1 cellular context compared by ENCODE assay signal in the genomic region with DNA sequence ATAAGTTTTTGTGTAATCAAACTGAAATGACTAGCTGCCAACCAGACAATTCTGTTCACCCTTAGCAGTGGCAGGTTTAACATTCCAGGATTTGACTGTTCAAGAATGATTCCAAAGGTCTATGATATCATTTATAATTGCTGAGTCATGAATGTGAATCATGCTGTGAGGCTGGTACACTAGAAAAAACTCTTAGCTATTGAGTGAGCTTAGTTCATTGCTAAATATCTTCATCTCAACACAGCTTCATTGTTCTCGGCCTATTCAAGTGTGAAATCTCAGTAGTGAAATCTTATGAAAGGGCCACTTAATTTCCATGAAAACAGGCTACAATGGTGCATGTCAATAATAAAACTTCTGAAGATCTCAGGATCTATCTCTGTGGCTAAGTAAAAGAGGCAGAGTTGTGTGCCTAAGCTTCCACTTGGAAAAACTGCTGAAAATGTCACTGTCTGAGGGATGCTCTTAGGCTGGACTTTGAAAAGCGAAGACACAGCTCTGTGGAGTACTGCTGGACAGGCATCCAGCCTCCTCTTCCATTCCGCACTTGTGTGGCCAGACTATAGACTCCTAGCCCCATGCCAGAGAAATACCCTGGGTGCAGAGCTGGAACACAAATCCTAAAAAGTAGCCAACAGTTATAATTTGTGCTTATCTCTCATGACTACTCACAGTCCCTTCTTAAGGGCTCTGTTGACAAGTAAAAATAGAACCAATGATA.
TF ChIP-seq lines count a peak whose summit lies in the region.

No MANE protein-coding gene starts in this region.

TF ChIP-seq in H1, 55 proteins besides CTCF, POLR2A, EP300 and RAD21:
- TF ChIP-seq MAFK (IDR thresholded peaks at IDR 0.05; ENCODE audit: low read depth, low read length) (peak; percentile 47; the same call in 1 of the 2 replicates), NANOG (IDR thresholded peaks at IDR 0.05; ENCODE audit: insufficient read depth, low read depth, low read length, poor library complexity, severe bottlenecking) (no peak), GTF2F1 (IDR thresholded peaks at IDR 0.05; ENCODE audit: borderline replicate concordance, low read depth, low read length) (no peak), CREB1 (IDR thresholded peaks at IDR 0.05) (no peak), ASH2L (IDR thresholded peaks at IDR 0.05; ENCODE audit: low read length) (no peak), HDAC6 (IDR thresholded peaks at IDR 0.05; ENCODE audit: low read depth, low read length) (no peak), BACH1 (IDR thresholded peaks at IDR 0.05; ENCODE audit: low read length) (peak; percentile 83)
- TF ChIP-seq, protein P1, sequence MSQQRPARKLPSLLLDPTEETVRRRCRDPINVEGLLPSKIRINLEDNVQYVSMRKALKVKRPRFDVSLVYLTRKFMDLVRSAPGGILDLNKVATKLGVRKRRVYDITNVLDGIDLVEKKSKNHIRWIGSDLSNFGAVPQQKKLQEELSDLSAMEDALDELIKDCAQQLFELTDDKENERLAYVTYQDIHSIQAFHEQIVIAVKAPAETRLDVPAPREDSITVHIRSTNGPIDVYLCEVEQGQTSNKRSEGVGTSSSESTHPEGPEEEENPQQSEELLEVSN (IDR thresholded peaks at IDR 0.05) = no peak
